In genomic region chr16:50403491-50403890, GRCh38 we compare ENCODE assay signal across 19 cellular contexts. TPM values are rescaled to one million over a fixed set of nuclear protein-coding genes. Genes with fewer than 3 reads are reported as not detected.
A peak's percentile ranks its signal among the peaks of the same experiment; 100 is the strongest.
DNase-seq lines count a peak whose midpoint lies in the region; ATAC-seq and TF ChIP-seq lines count a peak whose summit lies in the region.
"Had no signal": no experiment of that assay in that cellular context is flagged by ENCODE, and none has a peak within 500 bp of the region (broad histone marks: within the 10 kb centered on the region; RNA-seq: fewer than 3 reads in every experiment).

No MANE protein-coding gene starts in this region.

- no peak for TF ChIP-seq CTCF in stomach (IDR thresholded peaks at IDR 0.05)

- H3K4me1 ChIP-seq in right cardiac atrium (ENCODE audit: control insufficient read depth, insufficient read depth, low read length) (no peaks in the 10 kb centered on the region), stomach (no peaks in the 10 kb centered on the region)

- H3K36me3 Mint-ChIP-seq in T-helper 17 cell (ENCODE audit: low read depth), result no peaks in the 10 kb centered on the region

- TF ChIP-seq POLR2A in stomach (IDR thresholded peaks at IDR 0.05), result no peak

- peak; percentile 17 for DNase-seq in AG20443 (ENCODE audit: low spot score)
- peak; percentile 64 for DNase-seq in Right ventricle myocardium superior
- DNase-seq in right cardiac atrium, result peak in 2 of 3 donors; percentile 59 to 72
- peak; percentile 67 for DNase-seq in stomach
- no peak for DNase-seq in T-helper 17 cell
- DNase-seq in AG08395 (ENCODE audit: low spot score), result no peak
- DNase-seq: DMS53, EL, Karpas-422, MV-4-11, NCI-H1105 treated with DMSO at 0.1 percent for 48 hours, NCI-H1694, NCI-H446, NCI-H526, OCI-M1, SHP77 had no signal

- H3K27ac Mint-ChIP-seq in T-helper 17 cell, result no peak overlapping the region
- H3K27ac Mint-ChIP-seq: B cell had no signal

- H3K9me3 ChIP-seq in right cardiac atrium (ENCODE audit: control insufficient read depth, low read length) (no peaks in the 10 kb centered on the region), stomach (no peaks in the 10 kb centered on the region), T-helper 17 cell (ENCODE audit: control insufficient read depth, low read length, poor library complexity, severe bottlenecking) (no peaks in the 10 kb centered on the region)

- 58% methylated on average over 12 of the region's 12 CpGs for WGBS in right cardiac atrium
- WGBS in stomach, 5 donors, result 47 to 75% (median 68%) methylated on average over 11 to 12 of the region's 12 CpGs

- H3K27ac ChIP-seq in right cardiac atrium (ENCODE audit: low read length), result no peak overlapping the region
- no peak overlapping the region for H3K27ac ChIP-seq in stomach

- H3K4me1 Mint-ChIP-seq in T-helper 17 cell, result peaks cover 4% of the 10 kb centered on the region

- no peak for TF ChIP-seq EP300 in stomach (IDR thresholded peaks at IDR 0.05)

- ATAC-seq in Right ventricle myocardium superior (ENCODE audit: poor library complexity), result peak; percentile 93
- peak; percentile 73 to 82 for ATAC-seq in right cardiac atrium
- no peak for ATAC-seq in GM18520 (IDR thresholded peaks at IDR 0.05; ENCODE audit: unreplicated experiment)
- ATAC-seq in T-helper 17 cell, result no peak
- no peak for ATAC-seq in GM18502 (IDR thresholded peaks at IDR 0.05; ENCODE audit: poor library complexity, unreplicated experiment)

- no peaks in the 10 kb centered on the region for H3K36me3 ChIP-seq in stomach

- intact Hi-C loops in Right ventricle myocardium superior (cut with DNase I), result no loop called here
- intact Hi-C loops in right cardiac atrium (cut with DNase I), result no loop called here
- intact Hi-C loops in stomach (cut with DNase I; ENCODE audit: low total_unique reads), result no loop called here

- no peaks in the 10 kb centered on the region for H3K27me3 Mint-ChIP-seq in T-helper 17 cell

- no peaks in the 10 kb centered on the region for H3K27me3 ChIP-seq in right cardiac atrium (ENCODE audit: control insufficient read depth, insufficient read depth)
- H3K27me3 ChIP-seq in stomach, result no peaks in the 10 kb centered on the region

- no peak overlapping the region for H3K4me3 Mint-ChIP-seq in T-helper 17 cell
- H3K4me3 Mint-ChIP-seq: B cell had no signal

- H3K4me3 ChIP-seq in right cardiac atrium (ENCODE audit: low read length), result no peak overlapping the region
- no peak overlapping the region for H3K4me3 ChIP-seq in stomach

RNA-seq across cellular contexts. Expression of gene BRD7, which starts 34.7 kb away (rescaled TPM):
- 39.1 TPM for total RNA-seq in Right ventricle myocardium superior
- total RNA-seq in right cardiac atrium, result 10 to 100 TPM; 43.6 to 48.0 (median 45.0) TPM
- 33.8 TPM for polyA plus RNA-seq in right cardiac atrium
- 10 to 100 TPM in 4 of 5 donors, 1 to 10 TPM in 1; 9.3 to 71.8 (median 25.0) TPM for total RNA-seq in stomach
- polyA plus RNA-seq in stomach, result 10 to 100 TPM; 35.0 to 65.8 (median 52.3) TPM
- 10 to 100 TPM; 74.2 to 83.4 TPM for total RNA-seq in T-helper 17 cell

Comparison
In these comparisons a context has a peak if more than half of its experiments do, and no peak if none do; other contexts are left out.
1. DNase-seq: peak in AG20443 (single experiment), Right ventricle myocardium superior (single experiment), right cardiac atrium (2 of 3) and stomach (single experiment); none in T-helper 17 cell (0 of 3) and AG08395 (single experiment).
2. ATAC-seq: peak in Right ventricle myocardium superior (single experiment) and right cardiac atrium (2 of 2); none in GM18520 (single experiment), T-helper 17 cell (single experiment) and GM18502 (single experiment).